Comparison of ENCODE assay signal across 1 cellular context in genomic region chr21:44767834-44768831, GRCh38.
TF ChIP-seq lines count a peak whose summit lies in the region.

No MANE protein-coding gene starts in this region.

TF ChIP-seq in endothelial cell of umbilical vein, 7 proteins besides CTCF, POLR2A, EP300 and RAD21:
- TF ChIP-seq FOS (IDR thresholded peaks at IDR 0.05; ENCODE audit: borderline replicate concordance, insufficient read depth, low read length) (no peak), MYC (IDR thresholded peaks at IDR 0.05; ENCODE audit: low read depth, low read length) (no peak), POLR2AphosphoS5 (IDR thresholded peaks at IDR 0.05; ENCODE audit: insufficient read depth, low read depth, low read length) (peak; percentile 0)
- TF ChIP-seq, protein P1, sequence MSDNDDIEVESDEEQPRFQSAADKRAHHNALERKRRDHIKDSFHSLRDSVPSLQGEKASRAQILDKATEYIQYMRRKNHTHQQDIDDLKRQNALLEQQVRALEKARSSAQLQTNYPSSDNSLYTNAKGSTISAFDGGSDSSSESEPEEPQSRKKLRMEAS (IDR thresholded peaks at IDR 0.05; ENCODE audit: insufficient read depth, insufficient read length): no peak
